9 cellular contexts compared by ENCODE assay signal in the genomic region with DNA sequence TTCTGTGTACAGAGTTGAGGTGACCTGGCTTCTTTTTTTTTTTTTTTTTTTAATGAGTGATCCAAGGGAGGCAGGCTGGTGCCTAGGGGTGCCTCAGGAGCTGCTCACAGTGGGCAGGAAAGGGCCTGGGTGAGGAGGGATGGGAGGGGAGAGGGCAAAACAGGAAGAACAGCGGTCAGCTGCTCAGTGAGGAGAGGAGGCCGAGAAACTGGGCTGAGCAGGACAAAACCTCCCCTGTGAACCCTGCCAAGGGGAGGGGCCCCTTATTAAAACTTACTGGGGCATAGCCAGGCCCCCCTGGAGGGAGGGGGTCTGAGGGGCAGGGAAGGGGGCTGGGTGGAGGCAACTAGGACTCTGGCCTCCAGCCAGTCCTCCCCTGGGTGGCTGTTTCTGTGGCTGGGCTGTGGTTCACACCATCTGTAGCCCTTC. TPM values are rescaled to one million over a fixed set of nuclear protein-coding genes. Genes with fewer than 3 reads are reported as not detected.
A peak's percentile ranks its signal among the peaks of the same experiment; 100 is the strongest.
DNase-seq lines count a peak whose midpoint lies in the region; ATAC-seq and TF ChIP-seq lines count a peak whose summit lies in the region.
"Had no signal": no experiment of that assay in that cellular context is flagged by ENCODE, and none has a peak within 500 bp of the region (broad histone marks: within the 10 kb centered on the region; RNA-seq: fewer than 3 reads in every experiment).

No MANE protein-coding gene starts in this region.

- no peak for TF ChIP-seq POLR2A in suprapubic skin (IDR thresholded peaks at IDR 0.05)

- no peaks in the 10 kb centered on the region for H3K9me2 ChIP-seq in SK-N-SH

- TF ChIP-seq EP300 in SK-N-SH (IDR thresholded peaks at IDR 0.05; ENCODE audit: borderline replicate concordance in 1 of 2, low read depth in 1 of 2, low read length in 1 of 2), result no peak
- no peak for TF ChIP-seq EP300 in suprapubic skin (IDR thresholded peaks at IDR 0.05)

- H3K9me3 ChIP-seq in SK-N-SH (no peaks in the 10 kb centered on the region), adipocyte (ENCODE audit: control insufficient read depth, low read length) (no peaks in the 10 kb centered on the region), suprapubic skin (no peaks in the 10 kb centered on the region)

- H3K36me3 ChIP-seq in SK-N-SH (replicated peaks in 1 of 2; ENCODE audit: control insufficient read depth in 1 of 2, insufficient read depth in 2 of 2, low read length in 1 of 2) (peaks cover 0 to 1% of the 10 kb centered on the region in 2 experiments), adipocyte (ENCODE audit: control insufficient read depth, insufficient read depth, low read length, severe bottlenecking) (peaks cover 37% of the 10 kb centered on the region), suprapubic skin (peaks cover 16% of the 10 kb centered on the region)

- POLR2A ChIA-PET in SK-N-SH (lab: Yijun Ruan, JAX), result no interaction called here

- TF ChIP-seq RAD21 in SK-N-SH (IDR thresholded peaks at IDR 0.05; ENCODE audit: low read length), result no peak

- H3K4me3 ChIP-seq in SK-N-SH (ENCODE audit: low read depth in 2 of 2, low read length in 1 of 2), result peak overlapping the region; percentile 9 to 19; a peak in 2 of 4 replicates
- H3K4me3 ChIP-seq in adipocyte (ENCODE audit: low read length), result peak overlapping the region; percentile 98
- H3K4me3 ChIP-seq in suprapubic skin, result peak overlapping the region; percentile 82

- H3F3A ChIP-seq in SK-N-SH (replicated peaks; ENCODE audit: insufficient read depth), result peaks cover 3% of the 10 kb centered on the region

- ATAC-seq in SK-N-SH treated with all-trans-retinoic acid at 6 μM for 48 hours (no peak), HG03095 (IDR thresholded peaks at IDR 0.05; ENCODE audit: unreplicated experiment) (no peak), HG03045 (IDR thresholded peaks at IDR 0.05; ENCODE audit: unreplicated experiment) (no peak)

- H3K27ac ChIP-seq in SK-N-SH (ENCODE audit: low read depth in 2 of 2, low read length in 1 of 2) (peak overlapping the region in 1 of 2 experiments; percentile 73; a peak in 2 of 4 replicates), suprapubic skin (peak overlapping the region; percentile 61)

- H3K9ac ChIP-seq in SK-N-SH (no peak overlapping the region), adipocyte (ENCODE audit: low read length) (peak overlapping the region; percentile 98)

- 83% methylated on average over 2 of the region's 2 CpGs for WGBS in SK-N-SH (ENCODE audit: low lambda C conversion rate)
- 27% methylated on average over 2 of the region's 2 CpGs for WGBS in suprapubic skin

- H3K27me3 ChIP-seq in SK-N-SH (ENCODE audit: insufficient read depth) (no peaks in the 10 kb centered on the region), adipocyte (replicated peaks; ENCODE audit: control insufficient read depth, insufficient read depth, low read length) (no peaks in the 10 kb centered on the region), suprapubic skin (no peaks in the 10 kb centered on the region)

- peaks cover 30 to 43% of the 10 kb centered on the region in 2 experiments for H3K4me1 ChIP-seq in SK-N-SH (ENCODE audit: control insufficient read depth in 1 of 2, insufficient read depth in 2 of 2, low read depth in 1 of 2, low read length in 1 of 2)
- peaks cover 56% of the 10 kb centered on the region for H3K4me1 ChIP-seq in adipocyte (ENCODE audit: control insufficient read depth, insufficient read depth, low read length)
- peaks cover 70% of the 10 kb centered on the region for H3K4me1 ChIP-seq in suprapubic skin

- peak overlapping the region; percentile 98 for H3K4me2 ChIP-seq in SK-N-SH

- no peak overlapping the region for H2AFZ ChIP-seq in SK-N-SH (ENCODE audit: low read depth)

- H4K20me1 ChIP-seq in SK-N-SH (ENCODE audit: insufficient read depth), result peaks cover 12% of the 10 kb centered on the region; the same call in 1 of the 2 replicates

- CTCF ChIA-PET in SK-N-SH (lab: Yijun Ruan, JAX), result interaction anchor here (0.6 kb wide), 1 partner anchor 55 kb away, joined by 3 read pairs; no protein-coding TSS in a partner anchor

- peak; percentile 59 for DNase-seq in SK-N-SH
- DNase-seq in adipocyte (ENCODE audit: low read depth), result no peak
- peak; percentile 64 for DNase-seq in left kidney (ENCODE audit: low read depth, low spot score)
- no peak for DNase-seq in suprapubic skin (ENCODE audit: low spot score in 2 of 2)
- DNase-seq in stimulated activated CD4-positive, alpha-beta T cell treated with anti-CD3 and anti-CD28 coated beads, Interleukin-12 subunit alpha, Interleukin-12 subunit beta, amount 100 ng/mL, for 4 hours, result no peak
- DNase-seq: amniotic stem cell had no signal

- TF ChIP-seq CTCF in SK-N-SH (IDR thresholded peaks at IDR 0.05) (no peak), suprapubic skin (IDR thresholded peaks at IDR 0.05) (no peak)

- H3K79me2 ChIP-seq in SK-N-SH (ENCODE audit: insufficient read depth), result peaks cover 69% of the 10 kb centered on the region

TF ChIP-seq in SK-N-SH, 30 proteins besides CTCF, POLR2A, EP300 and RAD21 (continues in another document):
- TF ChIP-seq TAF1 (IDR thresholded peaks at IDR 0.05; ENCODE audit: borderline replicate concordance, low read depth, low read length) (no peak), ZBTB33 (IDR thresholded peaks at IDR 0.05; ENCODE audit: borderline replicate concordance, low read depth) (no peak), ELF1 (IDR thresholded peaks at IDR 0.05) (no peak), USF2 (IDR thresholded peaks at IDR 0.05; ENCODE audit: borderline replicate concordance, low read depth, low read length) (no peak), FOSL2 (IDR thresholded peaks at IDR 0.05; ENCODE audit: borderline replicate concordance, low read depth) (no peak)

TF ChIP-seq in SK-N-SH treated with all-trans-retinoic acid at 6 μM for 48 hours, 23 proteins besides CTCF, POLR2A, EP300 and RAD21:
- no peak for TF ChIP-seq ZFP30 (CRISPR knock-in tag; IDR thresholded peaks at IDR 0.05)
- TF ChIP-seq TOX (CRISPR knock-in tag; IDR thresholded peaks at IDR 0.05; ENCODE audit: borderline replicate concordance), result no peak
- no peak for TF ChIP-seq BACH2 (CRISPR knock-in tag; IDR thresholded peaks at IDR 0.05; ENCODE audit: borderline replicate concordance)
- TF ChIP-seq ARNTL (CRISPR knock-in tag; IDR thresholded peaks at IDR 0.05; ENCODE audit: borderline replicate concordance, low read depth), result no peak
- no peak for TF ChIP-seq ISL1 (CRISPR knock-in tag; IDR thresholded peaks at IDR 0.05)
- no peak for TF ChIP-seq CSDC2 (CRISPR knock-in tag; IDR thresholded peaks at IDR 0.05)
- no peak for TF ChIP-seq ZNF565 (CRISPR knock-in tag; conservative IDR thresholded peaks at IDR 0.05; ENCODE audit: low read depth)
- no peak for TF ChIP-seq PPARA (CRISPR knock-in tag; IDR thresholded peaks at IDR 0.05; ENCODE audit: borderline replicate concordance)
- no peak for TF ChIP-seq ESRRG (CRISPR knock-in tag; IDR thresholded peaks at IDR 0.05)
- TF ChIP-seq, protein P1, sequence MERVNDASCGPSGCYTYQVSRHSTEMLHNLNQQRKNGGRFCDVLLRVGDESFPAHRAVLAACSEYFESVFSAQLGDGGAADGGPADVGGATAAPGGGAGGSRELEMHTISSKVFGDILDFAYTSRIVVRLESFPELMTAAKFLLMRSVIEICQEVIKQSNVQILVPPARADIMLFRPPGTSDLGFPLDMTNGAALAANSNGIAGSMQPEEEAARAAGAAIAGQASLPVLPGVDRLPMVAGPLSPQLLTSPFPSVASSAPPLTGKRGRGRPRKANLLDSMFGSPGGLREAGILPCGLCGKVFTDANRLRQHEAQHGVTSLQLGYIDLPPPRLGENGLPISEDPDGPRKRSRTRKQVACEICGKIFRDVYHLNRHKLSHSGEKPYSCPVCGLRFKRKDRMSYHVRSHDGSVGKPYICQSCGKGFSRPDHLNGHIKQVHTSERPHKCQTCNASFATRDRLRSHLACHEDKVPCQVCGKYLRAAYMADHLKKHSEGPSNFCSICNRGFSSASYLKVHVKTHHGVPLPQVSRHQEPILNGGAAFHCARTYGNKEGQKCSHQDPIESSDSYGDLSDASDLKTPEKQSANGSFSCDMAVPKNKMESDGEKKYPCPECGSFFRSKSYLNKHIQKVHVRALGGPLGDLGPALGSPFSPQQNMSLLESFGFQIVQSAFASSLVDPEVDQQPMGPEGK (CRISPR knock-in tag; IDR thresholded peaks at IDR 0.05; ENCODE audit: borderline replicate concordance), result no peak

RNA-seq across cellular contexts. Expression of gene PLEKHO2, which starts 3.5 kb away (rescaled TPM):
- polyA plus RNA-seq in SK-N-SH (2012; rRNA removed), result 6.8 and 7.8 TPM in 2 replicates
- 3.5 and 4.5 TPM in 2 replicates for polyA plus RNA-seq in SK-N-SH (2012; cell fraction: cytosol; rRNA removed)
- 24.8 and 26.8 TPM in 2 replicates for polyA plus RNA-seq in SK-N-SH (2012; cell fraction: nucleus; rRNA removed)
- 10 to 100 TPM in 1 of 4 donors, 1 to 10 TPM in 3; 6.7 to 13.8 (median 8.0) TPM for total RNA-seq in suprapubic skin

RNA-seq across cellular contexts. Expression of gene PIF1, which starts 19.8 kb away (rescaled TPM):
- 12.1 and 12.4 TPM in 2 replicates for polyA plus RNA-seq in SK-N-SH (2012; rRNA removed)
- polyA plus RNA-seq in SK-N-SH (2012; cell fraction: cytosol; rRNA removed), result 2.8 and 4.4 TPM in 2 replicates
- polyA plus RNA-seq in SK-N-SH (2012; cell fraction: nucleus; rRNA removed), result 54.8 and 80.5 TPM in 2 replicates
- total RNA-seq in suprapubic skin, result 1 to 10 TPM in 3 of 4 donors, under 1 TPM in 1; 0.42 to 5.9 (median 1.5) TPM

Comparison
In these comparisons a context has a peak if more than half of its experiments do, and no peak if none do; other contexts are left out.
1. DNase-seq: peak in SK-N-SH (single experiment) and left kidney (single experiment); none in adipocyte (single experiment), suprapubic skin (0 of 2) and stimulated activated CD4-positive, alpha-beta T cell treated with anti-CD3 and anti-CD28 coated beads, Interleukin-12 subunit alpha, Interleukin-12 subunit beta, amount 100 ng/mL, for 4 hours (single experiment).
2. H3K4me3 ChIP-seq: peak in every context shown above with its lines; median percentile 98 in adipocyte; 82 in suprapubic skin; 14 in SK-N-SH.